12 cellular contexts compared by ENCODE assay signal in the genomic region with DNA sequence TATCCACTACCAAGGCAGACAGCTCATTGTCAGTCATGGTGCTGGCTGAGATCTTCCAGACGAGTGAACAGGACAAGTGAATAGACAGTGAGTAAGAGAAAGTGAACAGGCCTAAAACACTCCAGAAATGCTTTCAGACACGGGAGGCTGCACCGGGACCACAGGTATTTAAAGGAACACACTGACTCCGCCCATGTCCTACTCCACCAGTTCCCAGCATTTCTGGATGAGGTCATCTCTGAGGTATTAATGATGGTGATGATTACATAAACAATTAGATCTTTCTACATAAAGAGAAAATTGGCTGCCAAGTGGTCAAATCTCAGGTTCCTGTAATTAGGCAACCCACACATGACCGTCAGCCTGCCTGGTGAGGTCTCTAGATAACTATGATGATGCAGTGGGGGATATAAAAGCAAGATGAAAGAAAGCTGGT.
DNase-seq lines count a peak whose midpoint lies in the region; ATAC-seq and TF ChIP-seq lines count a peak whose summit lies in the region.
"Had no signal": no experiment of that assay in that cellular context is flagged by ENCODE, and none has a peak within 500 bp of the region (broad histone marks: within the 10 kb centered on the region; RNA-seq: fewer than 3 reads in every experiment).

A gene (minus strand): TSS at position 141 of the 436 bp plus-strand sequence. CDS start 104 bp downstream, at position 37.

- in situ Hi-C loops in astrocyte of the cerebellum (cut with HindIII; ENCODE audit: low sequenced_read_pairs): loop anchor here (25.0 kb wide), 1 partner anchor 170 kb away; no protein-coding TSS in a partner anchor

- ATAC-seq in GM18868 (IDR thresholded peaks at IDR 0.05; ENCODE audit: unreplicated experiment) (no peak), HG03571 (IDR thresholded peaks at IDR 0.05; ENCODE audit: unreplicated experiment) (no peak)
- ATAC-seq: activated CD8-positive, alpha-beta T cell treated with anti-CD3 and anti-CD28 coated beads, Interleukin-2, amount 10 ng/mL, durations not matched to agents 7 days and 5 days had no signal

- POLR2A ChIA-PET in AG04449 (lab: Yijun Ruan, JAX): interaction anchor here (0.7 kb wide), 1 partner anchor 38 kb away, joined by 3 read pairs; no protein-coding TSS in a partner anchor

- CTCF ChIA-PET in AG04449 (lab: Yijun Ruan, JAX): interaction anchor here (1.0 to 2.1 kb wide), 2 partner anchors 17 to 978 kb away, joined by 5 to 6 read pairs; no protein-coding TSS in a partner anchor

- TF ChIP-seq CTCF in AG04449 (IDR thresholded peaks at IDR 0.05; ENCODE audit: insufficient read depth, low read length, missing control alignments) (no peak), astrocyte of the cerebellum (IDR thresholded peaks at IDR 0.05; ENCODE audit: low read depth, low read length, missing control alignments) (no peak)

- DNase-seq in AG04449 (ENCODE audit: low read depth, low spot score): peak; percentile 66
- DNase-seq in HK-2 (ENCODE audit: unreplicated experiment): peak; percentile 81
- DNase-seq in astrocyte of the cerebellum (ENCODE audit: low read depth): peak; percentile 78
- DNase-seq in islet precursor cell: peak; percentile 97
- DNase-seq in NCI-H2029 treated with DMSO at 0.1 percent for 48 hours (lab: John Stamatoyannopoulos, UW): no peak
- DNase-seq in middle frontal gyrus (ENCODE audit: extremely low spot score, low spot score): no peak
- DNase-seq: activated CD8-positive, alpha-beta T cell treated with anti-CD3 and anti-CD28 coated beads, Interleukin-2, amount 10 ng/mL, durations not matched to agents 7 days and 5 days; NCI-H187; NCI-H526; SHP77 had no signal

- H3K4me3 ChIP-seq in AG04449 (ENCODE audit: low read depth, low read length) (no peak within 1 kb of the TSS), astrocyte of the cerebellum (ENCODE audit: low read depth, low read length) (no peak within 1 kb of the TSS)

Comparison
In these comparisons a context has a peak if more than half of its experiments do, and no peak if none do; other contexts are left out.
1. DNase-seq: peak in AG04449 (single experiment), HK-2 (single experiment), astrocyte of the cerebellum (single experiment) and islet precursor cell (single experiment); none in NCI-H2029 treated with DMSO at 0.1 percent for 48 hours (single experiment) and middle frontal gyrus (single experiment).